Comparison of ENCODE assay signal across 11 cellular contexts in the genomic region with DNA sequence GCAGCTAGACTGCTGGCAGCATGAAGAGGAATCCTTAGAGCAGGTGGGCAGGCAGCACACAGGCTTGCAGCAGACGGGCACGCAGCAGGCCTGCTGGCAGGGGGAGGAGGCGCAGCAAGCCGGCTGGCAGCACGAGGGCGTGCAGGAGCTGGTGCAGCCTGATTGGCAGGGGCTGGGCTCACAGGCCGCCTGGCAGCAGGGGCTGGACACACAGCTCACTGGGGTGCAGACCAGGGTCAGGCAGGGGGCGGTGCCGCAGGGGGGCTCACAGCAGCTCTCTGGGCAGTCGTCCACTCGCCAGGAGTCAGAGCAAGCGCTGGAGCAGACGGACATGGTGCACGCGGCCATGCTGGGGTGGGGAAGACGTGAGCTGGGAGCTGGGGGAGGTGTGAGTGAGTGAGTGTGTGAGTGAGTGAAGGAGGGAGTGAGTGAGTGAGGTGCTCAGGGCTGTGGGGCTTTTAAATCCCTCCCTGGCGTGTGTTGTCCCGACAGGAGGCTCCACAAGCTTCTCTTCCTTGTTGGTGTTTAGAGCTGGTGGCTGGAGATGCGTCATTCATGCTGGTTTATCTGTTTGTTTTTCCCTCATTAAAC. TPM values are rescaled to one million over a fixed set of nuclear protein-coding genes. Genes with fewer than 3 reads are reported as not detected.
DNase-seq lines count a peak whose midpoint lies in the region; ATAC-seq and TF ChIP-seq lines count a peak whose summit lies in the region.
"Not testable (repeated sequence)": the region's sequence is repeated elsewhere in the genome, so short reads cannot be mapped to it uniquely, and the experiment has no call there.
"Had no signal": no experiment of that assay in that cellular context is flagged by ENCODE, and none has a peak within 500 bp of the region (broad histone marks: within the 10 kb centered on the region; RNA-seq: fewer than 3 reads in every experiment).

A gene with protein sequence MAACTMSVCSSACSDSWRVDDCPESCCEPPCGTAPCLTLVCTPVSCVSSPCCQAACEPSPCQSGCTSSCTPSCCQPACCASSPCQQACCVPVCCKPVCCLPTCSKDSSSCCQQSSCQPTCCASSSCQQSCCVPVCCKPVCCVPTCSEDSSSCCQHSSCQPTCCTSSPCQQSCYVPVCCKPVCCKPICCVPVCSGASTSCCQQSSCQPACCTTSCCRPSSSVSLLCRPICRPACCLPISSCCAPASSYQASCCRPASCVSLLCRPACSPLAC (minus strand): TSS at position 374 of the 591 bp plus-strand sequence. CDS start 26 bp downstream, at position 348.

- peaks cover 15% of the 10 kb centered on the region for H3K9me3 ChIP-seq in lower lobe of right lung

- H3K9me3 Mint-ChIP-seq in Calu3 (ENCODE audit: low read depth, unreplicated experiment) (peaks cover 11% of the 10 kb centered on the region), osteocyte (ENCODE audit: unreplicated experiment) (peaks cover 26% of the 10 kb centered on the region)
- H3K9me3 Mint-ChIP-seq in activated naive CD4-positive, alpha-beta T cell treated with anti-CD3 and anti-CD28 coated beads, Interleukin-2, amount 50 U/mL, for 24 hours, result peaks cover 11% of the 10 kb centered on the region

- not testable (repeated sequence) for BruUV-seq in Calu3 (replicated peaks; lab: Mats Ljungman, UMichigan)

- not testable (repeated sequence) for H3K27me3 ChIP-seq in lower lobe of right lung (ENCODE audit: low read depth)

- peak within 1 kb of the TSS; percentile 54 for H3K4me3 Mint-ChIP-seq in Calu3 (ENCODE audit: low read depth, unreplicated experiment)
- H3K4me3 Mint-ChIP-seq in activated naive CD4-positive, alpha-beta T cell treated with anti-CD3 and anti-CD28 coated beads, Interleukin-2, amount 50 U/mL, for 24 hours; osteocyte (ENCODE audit: unreplicated experiment): not testable (repeated sequence)

- H3K27ac ChIP-seq in lower lobe of right lung, result not testable (repeated sequence)

- TF ChIP-seq CTCF in Calu3 (IDR thresholded peaks at IDR 0.05; ENCODE audit: unreplicated experiment); lower lobe of right lung (IDR thresholded peaks at IDR 0.05); osteocyte (IDR thresholded peaks at IDR 0.05): not testable (repeated sequence)

- intact Hi-C loops in Calu3 (cut with micrococcal nuclease; ENCODE audit: unreplicated experiment); Right ventricle myocardium superior (cut with DNase I); lower lobe of right lung (cut with DNase I): not testable (repeated sequence)

- CTCF ChIA-PET in Calu3 (lab: Charles Lee), result interaction anchor here (0.7 to 0.9 kb wide), 3 partner anchors 69 to 202 kb away, joined by 3 to 12 read pairs (median 5); no protein-coding TSS in a partner anchor

- peaks cover 71% of the 10 kb centered on the region for H3K27me3 Mint-ChIP-seq in Calu3 (ENCODE audit: unreplicated experiment)
- not testable (repeated sequence) for H3K27me3 Mint-ChIP-seq in activated naive CD4-positive, alpha-beta T cell treated with anti-CD3 and anti-CD28 coated beads, Interleukin-2, amount 50 U/mL, for 24 hours
- H3K27me3 Mint-ChIP-seq in osteocyte (ENCODE audit: unreplicated experiment), result peaks cover 21% of the 10 kb centered on the region

- H3K4me1 Mint-ChIP-seq in Calu3 (ENCODE audit: low read depth, unreplicated experiment); osteocyte (ENCODE audit: unreplicated experiment): not testable (repeated sequence)
- H3K4me1 Mint-ChIP-seq in activated naive CD4-positive, alpha-beta T cell treated with anti-CD3 and anti-CD28 coated beads, Interleukin-2, amount 50 U/mL, for 24 hours, result peaks cover 42% of the 10 kb centered on the region

- H3K27ac Mint-ChIP-seq in Calu3 (ENCODE audit: unreplicated experiment); osteocyte (ENCODE audit: unreplicated experiment): not testable (repeated sequence)
- peak within 1 kb of the TSS; percentile 12 for H3K27ac Mint-ChIP-seq in activated naive CD4-positive, alpha-beta T cell treated with anti-CD3 and anti-CD28 coated beads, Interleukin-2, amount 50 U/mL, for 24 hours

- H3K36me3 ChIP-seq in lower lobe of right lung, result not testable (repeated sequence)

- DNase-seq in Calu3 (peak; percentile 39), NCI-H2227 (lab: John Stamatoyannopoulos, UW; ENCODE audit: unreplicated experiment) (peak; percentile 38), RPMI8226 (peak; percentile 66), lower lobe of right lung (peak; percentile 32), osteocyte (ENCODE audit: extremely low spot score, unreplicated experiment) (peak; percentile 80)
- DNase-seq in Right ventricle myocardium superior, result not testable (repeated sequence)

- H3K4me3 ChIP-seq in lower lobe of right lung, result not testable (repeated sequence)

- not testable (repeated sequence) for H3K4me1 ChIP-seq in lower lobe of right lung

- not testable (repeated sequence) for H3K36me3 Mint-ChIP-seq in Calu3 (ENCODE audit: insufficient read depth, unreplicated experiment); activated naive CD4-positive, alpha-beta T cell treated with anti-CD3 and anti-CD28 coated beads, Interleukin-2, amount 50 U/mL, for 24 hours; osteocyte (ENCODE audit: unreplicated experiment)

- peak; percentile 22 for ATAC-seq in Right ventricle myocardium superior (ENCODE audit: poor library complexity)
- not testable (repeated sequence) for ATAC-seq in lower lobe of right lung

RNA-seq across cellular contexts. Expression of the gene that starts here (rescaled TPM):
- not detected in 2 replicates for total RNA-seq in Calu3 (2022)
- total RNA-seq in Right ventricle myocardium superior, result not detected
- total RNA-seq in lower lobe of right lung, result not detected
- not detected in 2 replicates for total RNA-seq in osteocyte
- total RNA-seq: Caco-2, GM12878, HT1080, M059J had no signal

Comparison
In these comparisons a context has a peak if more than half of its experiments do, and no peak if none do; other contexts are left out.
1. Peak in DNase-seq in Calu3; RNA of the gene not detected or under 1 TPM.
2. Peak in ATAC-seq in Right ventricle myocardium superior; RNA of the gene not detected or under 1 TPM.
3. Peak in DNase-seq in lower lobe of right lung; RNA of the gene not detected or under 1 TPM.
4. Peak in DNase-seq in osteocyte; RNA of the gene not detected or under 1 TPM.